10 cellular contexts compared by ENCODE assay signal in the genomic region with DNA sequence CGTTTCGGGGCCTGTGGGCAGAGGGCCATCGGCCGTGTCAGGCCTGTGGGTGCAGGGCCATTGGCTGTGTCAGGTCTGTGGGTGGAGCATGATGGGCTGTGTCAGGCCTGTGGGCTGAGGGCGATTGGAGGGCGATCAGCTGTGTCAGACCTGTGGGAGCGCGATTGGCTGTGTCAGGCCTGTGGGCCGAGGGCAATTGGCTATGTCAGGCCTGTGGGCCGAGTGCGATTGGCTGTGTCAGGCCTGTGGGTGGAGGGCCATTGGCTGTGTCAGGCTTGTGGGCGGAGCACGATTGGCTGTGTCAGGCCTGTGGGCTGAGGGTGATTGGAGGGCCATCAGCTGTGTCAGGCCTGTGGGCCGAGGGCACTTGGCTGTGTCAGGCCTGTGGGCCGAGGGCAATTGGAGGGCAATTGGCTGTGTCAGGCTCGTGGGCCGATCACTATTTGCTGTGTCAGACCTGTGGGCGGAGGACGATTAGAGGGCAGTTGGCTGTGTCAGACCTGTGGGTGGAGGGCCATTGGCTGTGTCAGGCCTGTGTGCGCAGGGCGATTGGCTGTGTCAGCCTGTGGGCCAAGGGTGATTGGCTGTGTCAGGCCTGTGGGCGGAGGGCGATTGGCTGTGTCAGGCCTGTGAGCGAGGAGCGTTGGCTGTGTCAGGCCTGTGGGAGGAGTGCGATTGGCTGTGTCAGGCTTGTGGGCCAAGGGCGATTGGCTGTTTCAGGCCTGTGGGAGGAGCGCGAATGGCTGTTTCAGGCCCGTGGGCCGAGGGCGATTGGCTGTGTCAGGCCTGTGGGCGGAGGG. TPM values are rescaled to one million over a fixed set of nuclear protein-coding genes. Genes with fewer than 3 reads are reported as not detected.
A peak's percentile ranks its signal among the peaks of the same experiment; 100 is the strongest.
DNase-seq lines count a peak whose midpoint lies in the region; ATAC-seq, FAIRE-seq and TF ChIP-seq lines count a peak whose summit lies in the region.
"Had no signal": no experiment of that assay in that cellular context is flagged by ENCODE, and none has a peak within 500 bp of the region (broad histone marks: within the 10 kb centered on the region; RNA-seq: fewer than 3 reads in every experiment).

No MANE protein-coding gene starts in this region.

- in situ Hi-C loops in GM12878 (cut with MboI), result no loop called here

- H3K79me2 ChIP-seq in GM12878 (ENCODE audit: control insufficient read depth, insufficient read depth, low read length), result no peaks in the 10 kb centered on the region

- ATAC-seq in Right ventricle myocardium inferior (peak; percentile 37), GM12878 (no peak), upper lobe of right lung (peak; percentile 51), GM18519 (IDR thresholded peaks at IDR 0.05; ENCODE audit: low FRiP score, unreplicated experiment) (no peak), GM21526 (IDR thresholded peaks at IDR 0.05; ENCODE audit: low FRiP score, unreplicated experiment) (no peak)

- POLR2A ChIA-PET in GM12878 (lab: Charles Lee), result no interaction called here

- peaks cover 0 to 8% of the 10 kb centered on the region in 2 experiments; a peak in 1 of 4 replicates for H3K36me3 ChIP-seq in GM12878 (ENCODE audit: control insufficient read depth in 2 of 2, insufficient read depth in 2 of 2, low read length in 1 of 2)
- H3K36me3 ChIP-seq in upper lobe of right lung, result peaks cover 30% of the 10 kb centered on the region
- H3K36me3 ChIP-seq: neutrophil had no signal

- H3K9ac ChIP-seq in GM12878 (ENCODE audit: control insufficient read depth, insufficient read depth, low read length), result no peak overlapping the region

- H2AFZ ChIP-seq in GM12878 (ENCODE audit: control insufficient read depth, low read depth, low read length), result no peak overlapping the region

- peak; percentile 49; the same call in 1 of the 2 replicates for TF ChIP-seq POLR2A in GM12878 (IDR thresholded peaks at IDR 0.05; ENCODE audit: low read depth, low read length)

- no peaks in the 10 kb centered on the region for H4K20me1 ChIP-seq in GM12878 (ENCODE audit: control insufficient read depth, insufficient read depth)

- H3K27ac ChIP-seq in GM12878 (ENCODE audit: control insufficient read depth, insufficient read depth) (no peak overlapping the region), upper lobe of right lung (no peak overlapping the region), caudate nucleus (ENCODE audit: low read depth, low read length) (no peak overlapping the region)
- H3K27ac ChIP-seq: neutrophil had no signal

- BruUV-seq in GM12878 (replicated peaks; lab: Mats Ljungman, UMichigan), result no TSS peak

- H3K4me1 ChIP-seq in GM12878 (ENCODE audit: control insufficient read depth, insufficient read depth, low read length) (no peaks in the 10 kb centered on the region), upper lobe of right lung (no peaks in the 10 kb centered on the region)

- H3K9me3 ChIP-seq in GM12878 (replicated peaks; ENCODE audit: control insufficient read depth, insufficient read depth, low read length) (peaks cover 5% of the 10 kb centered on the region; the same call in 2 of the 3 replicates), upper lobe of right lung (no peaks in the 10 kb centered on the region)

- FAIRE-seq in GM12878 (lab: Jason Lieb, UNC), result no peak

- DNase-seq in Right ventricle myocardium inferior (ENCODE audit: missing footprints) (no peak), cardiac septum (ENCODE audit: low spot score) (no peak), GM12878 (ENCODE audit: low read depth, low spot score) (no peak), iPS-NIHi11 (ENCODE audit: low spot score) (peak; percentile 23), upper lobe of right lung (no peak), caudate nucleus (lab: John Stamatoyannopoulos, UW) (no peak)
- DNase-seq: head of caudate nucleus had no signal

- WGBS in GM12878 (ENCODE audit: insufficient coverage, insufficient replicate concordance, low lambda C conversion rate, missing lambda C conversion rate), result 95% methylated on average over 33 of the region's 33 CpGs

- H3K4me3 ChIP-seq in GM12878, result no peak overlapping the region
- no peak overlapping the region for H3K4me3 ChIP-seq in upper lobe of right lung

- no peak overlapping the region for H3K4me2 ChIP-seq in GM12878 (ENCODE audit: control insufficient read depth, insufficient read depth)

- SMC1A ChIA-PET in GM12878 (lab: Charles Lee; ENCODE audit: uncharacterized antibody, unreplicated experiment), result no interaction called here

- TF ChIP-seq RAD21 in GM12878 (IDR thresholded peaks at IDR 0.05; ENCODE audit: insufficient read depth, low read depth, low read length), result no peak

- no peaks in the 10 kb centered on the region for H3K27me3 ChIP-seq in GM12878 (replicated peaks in 1 of 2; ENCODE audit: control insufficient read depth in 2 of 2, insufficient read depth in 2 of 2, low read length in 1 of 2)
- H3K27me3 ChIP-seq in upper lobe of right lung, result no peaks in the 10 kb centered on the region
- H3K27me3 ChIP-seq: neutrophil had no signal

- RAD21 ChIA-PET in GM12878 (lab: Charles Lee; ENCODE audit: unreplicated experiment), result no interaction called here

- CTCF ChIA-PET in GM12878 (lab: Yijun Ruan, JAX), result no interaction called here

- intact Hi-C loops in Right ventricle myocardium inferior (cut with DNase I), result loop anchor here (5.0 kb wide), 2 partner anchors 128 to 158 kb away; no protein-coding TSS in a partner anchor
- intact Hi-C loops in cardiac septum (cut with DNase I), result no loop called here
- intact Hi-C loops in GM12878 (cut with micrococcal nuclease; ENCODE audit: unreplicated experiment), result no loop called here
- intact Hi-C loops in upper lobe of right lung (cut with DNase I), result no loop called here

- TF ChIP-seq CTCF in GM12878 (IDR thresholded peaks at IDR 0.05 in 2 of 3, conservative IDR thresholded peaks at IDR 0.05 in 1 of 3; ENCODE audit: control insufficient read depth in 2 of 3, extremely low read depth in 1 of 3, insufficient read depth in 1 of 3, low read depth in 3 of 3, low read length in 3 of 3), result no peak
- TF ChIP-seq CTCF in upper lobe of right lung (IDR thresholded peaks at IDR 0.05), result no peak

- TF ChIP-seq EP300 in GM12878 (IDR thresholded peaks at IDR 0.05; ENCODE audit: borderline replicate concordance in 1 of 2, control insufficient read depth in 1 of 2, low read depth in 2 of 2, low read length in 2 of 2), result no peak

TF ChIP-seq in GM12878, 131 proteins besides CTCF, POLR2A, EP300 and RAD21:
- TF ChIP-seq USF1 (IDR thresholded peaks at IDR 0.05; ENCODE audit: borderline replicate concordance, extremely low read length, insufficient read depth, low read depth, low read length) (no peak), RUNX3 (IDR thresholded peaks at IDR 0.05; ENCODE audit: low read length) (peak; percentile 37; the same call in 1 of the 2 replicates), CBFB (IDR thresholded peaks at IDR 0.05; ENCODE audit: low read depth) (peak; percentile 68; the same call in 1 of the 2 replicates), PAX8 (IDR thresholded peaks at IDR 0.05) (no peak), MTA3 (IDR thresholded peaks at IDR 0.05; ENCODE audit: borderline replicate concordance, low read length) (no peak), YBX1 (IDR thresholded peaks at IDR 0.05) (no peak), BCL3 (IDR thresholded peaks at IDR 0.05; ENCODE audit: borderline replicate concordance, insufficient read depth, low read depth, low read length, poor library complexity, severe bottlenecking) (peak; percentile 86)

RNA-seq across cellular contexts. Expression of gene DYNC2I1, which starts 54.1 kb away (rescaled TPM):
- total RNA-seq in Right ventricle myocardium inferior (26.6 TPM), cardiac septum (24.8 TPM), GM12878 (2014; rRNA removed) (5.7 and 6.7 TPM in 2 replicates), GM12878 (2014; rRNA removed; fragmentation: Illumina TruSeq; extraction: Trizol) (4.6 and 5.8 TPM in 2 replicates), GM12878 (2021) (6.1 and 8.4 TPM in 2 replicates), upper lobe of right lung (17.9 TPM)
- total RNA-seq in GM12878 (2013; cell fraction: nucleolus; rRNA removed), result 52.9 and 56.0 TPM in 2 replicates
- 4.0 TPM for polyA plus RNA-seq in GM12878 (2011; ENCODE audit: low read depth)
- polyA plus RNA-seq in GM12878 (2011; rRNA removed) (6.8 and 9.1 TPM in 2 replicates), GM12878 (2014; fragmentation: Illumina TruSeq; extraction: Trizol) (8.2 and 10.7 TPM in 2 replicates), GM12878 (2014; fragmentation: Nextera tagmentation; extraction: Ambion mirVana) (1 to 10 TPM in 1 of 2 experiments, under 1 TPM in 1; 0.42 to 1.4 TPM), GM12878 (2014; rRNA removed) (11.4 and 16.3 TPM in 2 replicates), GM12878 (2016; fragmentation: Nextera tagmentation; extraction: Ambion mirVana) (1 to 10 TPM; 9.6 to 9.9 TPM)
- 10.4 and 11.9 TPM in 2 replicates for polyA plus RNA-seq in GM12878 (2011; cell fraction: cytosol; rRNA removed)
- polyA plus RNA-seq in GM12878 (2011; cell fraction: nucleus; rRNA removed), result 36.4 and 38.5 TPM in 2 replicates
- 7.2 and 7.9 TPM in 2 replicates for polyA plus RNA-seq in GM12878 (2012)
- 4.9 and 7.1 TPM in 2 replicates for polyA minus RNA-seq in GM12878 (2011; rRNA and poly(A)+ RNA removed)
- polyA minus RNA-seq in GM12878 (2011; cell fraction: cytosol; rRNA and poly(A)+ RNA removed), result 2.9 and 4.2 TPM in 2 replicates
- 6.4 and 9.6 TPM in 2 replicates for polyA minus RNA-seq in GM12878 (2011; cell fraction: nucleus; rRNA and poly(A)+ RNA removed)

Comparison
In these comparisons a context has a peak if more than half of its experiments do, and no peak if none do; other contexts are left out.
1. ATAC-seq: peak in Right ventricle myocardium inferior (single experiment) and upper lobe of right lung (single experiment); none in GM12878 (single experiment), GM18519 (single experiment) and GM21526 (single experiment).